ENCODE assay signal across 11 cellular contexts in the genomic region with DNA sequence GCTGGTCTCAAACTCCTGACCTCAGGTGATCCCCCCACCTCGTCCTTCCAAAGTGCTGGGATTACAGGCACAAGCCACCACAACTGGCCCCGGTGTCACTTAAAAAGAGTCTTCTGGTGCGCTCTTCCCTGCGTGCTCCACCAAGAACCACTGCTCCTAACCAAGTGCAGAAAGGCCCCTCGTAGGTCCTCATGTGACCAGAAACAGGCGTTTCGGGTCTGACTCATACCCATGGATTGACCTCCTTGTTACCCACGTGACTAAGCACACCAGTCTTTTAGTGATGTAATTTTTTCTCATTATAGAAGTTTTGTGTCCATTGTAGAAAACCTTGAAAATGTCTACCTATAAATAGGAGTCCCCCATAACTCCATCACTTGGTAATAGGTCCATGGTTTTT. TPM values are rescaled to one million over a fixed set of nuclear protein-coding genes. Genes with fewer than 3 reads are reported as not detected.
A peak's percentile ranks its signal among the peaks of the same experiment; 100 is the strongest.
DNase-seq lines count a peak whose midpoint lies in the region; TF ChIP-seq lines count a peak whose summit lies in the region.
"Had no signal": no experiment of that assay in that cellular context is flagged by ENCODE, and none has a peak within 500 bp of the region (broad histone marks: within the 10 kb centered on the region; RNA-seq: fewer than 3 reads in every experiment).

No MANE protein-coding gene starts in this region.

- no peak overlapping the region for H3K14ac ChIP-seq in neuronal stem cell (ENCODE audit: low read length)

- H3K4me1 ChIP-seq in neuronal stem cell (ENCODE audit: control insufficient read depth in 2 of 2, insufficient read depth in 1 of 2, low read depth in 1 of 2, low read length in 2 of 2): peaks cover 8% of the 10 kb centered on the region in 2 donors

- no peaks in the 10 kb centered on the region for H3K9me3 ChIP-seq in neuronal stem cell (replicated peaks in 1 of 2; ENCODE audit: control insufficient read depth in 2 of 2, insufficient read depth in 1 of 2, low read depth in 1 of 2, low read length in 2 of 2)

- no peak overlapping the region for H2BK5ac ChIP-seq in neuronal stem cell (ENCODE audit: low read length)

- no peak overlapping the region for H2BK120ac ChIP-seq in neuronal stem cell (ENCODE audit: low read depth, low read length)

- no peak overlapping the region for H3K9ac ChIP-seq in neuronal stem cell (ENCODE audit: low read depth, low read length, poor library complexity)

- no peak overlapping the region for H3K27ac ChIP-seq in neuronal stem cell (replicated peaks; ENCODE audit: low read length)

- H4K91ac ChIP-seq in neuronal stem cell (ENCODE audit: low read depth, low read length, poor library complexity): no peak overlapping the region

- H2BK15ac ChIP-seq in neuronal stem cell (ENCODE audit: low read length): no peak overlapping the region

- no peak overlapping the region for H4K8ac ChIP-seq in neuronal stem cell (ENCODE audit: low read depth, low read length)

- no peaks in the 10 kb centered on the region for H3K27me3 ChIP-seq in neuronal stem cell (ENCODE audit: control insufficient read depth in 3 of 3, insufficient read depth in 3 of 3, low read depth in 1 of 3, low read length in 3 of 3)

- H3K18ac ChIP-seq in neuronal stem cell (ENCODE audit: low read length): no peak overlapping the region

- no peaks in the 10 kb centered on the region for H3K79me1 ChIP-seq in neuronal stem cell (ENCODE audit: low read depth, low read length)

- H2AFZ ChIP-seq in neuronal stem cell (ENCODE audit: low read length): peak overlapping the region; percentile 80

- H3K4me3 ChIP-seq in astrocyte of the spinal cord (ENCODE audit: low read depth, low read length) (no peak overlapping the region), neuronal stem cell (ENCODE audit: low read length in 2 of 2) (no peak overlapping the region)

- in situ Hi-C loops in astrocyte of the spinal cord (cut with HindIII; ENCODE audit: low sequenced_read_pairs): no loop called here

- no peak overlapping the region for H2BK12ac ChIP-seq in neuronal stem cell (ENCODE audit: low read length)

- no peaks in the 10 kb centered on the region for H3K36me3 ChIP-seq in neuronal stem cell (replicated peaks in 1 of 2; ENCODE audit: control insufficient read depth in 2 of 2, insufficient read depth in 2 of 2, low read length in 2 of 2)

- WGBS in neuronal stem cell (ENCODE audit: extremely low coverage in 2 of 2, insufficient read length in 2 of 2, insufficient replicate concordance in 1 of 2), 2 donors: no CpG with 5 or more reads among the region's 8 CpGs

- DNase-seq in EL (peak; percentile 87), LHCN-M2 (ENCODE audit: low read depth) (peak; percentile 87), astrocyte of the spinal cord (ENCODE audit: low read depth, low spot score) (peak; percentile 74), neuronal stem cell (ENCODE audit: low spot score) (no peak), NCI-H774 (lab: John Stamatoyannopoulos, UW) (no peak), NCI-H748 (lab: John Stamatoyannopoulos, UW; ENCODE audit: unreplicated experiment) (no peak), cortex of kidney (lab: John Stamatoyannopoulos, UW) (no peak)
- DNase-seq in effector CD8-positive, alpha-beta T cell (lab: John Stamatoyannopoulos, UW): no peak
- DNase-seq: activated naive CD8-positive, alpha-beta T cell treated with anti-CD3 and anti-CD28 coated beads, Interleukin-2, amount 10 ng/mL, durations not matched to agents 7 days and 5 days; NCI-H446 had no signal

- no peak for TF ChIP-seq CTCF in astrocyte of the spinal cord (IDR thresholded peaks at IDR 0.05; ENCODE audit: low read depth, low read length)

- H3K4ac ChIP-seq in neuronal stem cell (ENCODE audit: low read length): no peak overlapping the region

- no peak overlapping the region for H2AK5ac ChIP-seq in neuronal stem cell (ENCODE audit: low read depth, low read length)

- no peak overlapping the region for H3K4me2 ChIP-seq in neuronal stem cell (ENCODE audit: insufficient read depth, low read length, poor library complexity, severe bottlenecking)

- no peak overlapping the region for H3K23ac ChIP-seq in neuronal stem cell (ENCODE audit: low read depth, low read length, poor library complexity)

RNA-seq across cellular contexts. Expression of a gene that starts 13.9 kb away (rescaled TPM):
- not detected in 2 replicates for total RNA-seq in LHCN-M2 (2014; rRNA removed)
- polyA plus RNA-seq in LHCN-M2 (2012): not detected
- 0.06 TPM for polyA plus RNA-seq in neuronal stem cell (2013, experiment 1 of 2)
- polyA plus RNA-seq in neuronal stem cell (2013, experiment 2 of 2): 0.03 TPM
- total RNA-seq: activated naive CD8-positive, alpha-beta T cell treated with anti-CD3 and anti-CD28 coated beads, Interleukin-2, amount 10 ng/mL, durations not matched to agents 7 days and 5 days; ureter had no signal

RNA-seq across cellular contexts. Expression of a gene that starts 14.0 kb away (rescaled TPM):
- not detected in 2 replicates for total RNA-seq in LHCN-M2 (2014; rRNA removed)
- polyA plus RNA-seq in LHCN-M2 (2012): not detected
- 0.03 TPM for polyA plus RNA-seq in neuronal stem cell (2013, experiment 1 of 2)
- not detected for polyA plus RNA-seq in neuronal stem cell (2013, experiment 2 of 2)
- total RNA-seq: activated naive CD8-positive, alpha-beta T cell treated with anti-CD3 and anti-CD28 coated beads, Interleukin-2, amount 10 ng/mL, durations not matched to agents 7 days and 5 days; ureter had no signal

RNA-seq across cellular contexts. Expression of a gene that starts 33.3 kb away (rescaled TPM):
- 50.5 and 53.9 TPM in 2 replicates for total RNA-seq in LHCN-M2 (2014; rRNA removed)
- 29.3 TPM for polyA plus RNA-seq in LHCN-M2 (2012)
- polyA plus RNA-seq in neuronal stem cell (2013, experiment 1 of 2): 20.7 TPM
- 20.1 TPM for polyA plus RNA-seq in neuronal stem cell (2013, experiment 2 of 2)

Comparison
In these comparisons a context has a peak if more than half of its experiments do, and no peak if none do; other contexts are left out.
1. DNase-seq: peak in EL (single experiment), LHCN-M2 (single experiment) and astrocyte of the spinal cord (single experiment); none in neuronal stem cell (single experiment), effector CD8-positive, alpha-beta T cell (single experiment), NCI-H774 (single experiment), NCI-H748 (single experiment) and cortex of kidney (single experiment).